In genomic region chr5:177309351-177310191, GRCh38 we compare ENCODE assay signal across 8 cellular contexts. TPM values are rescaled to one million over a fixed set of nuclear protein-coding genes. Genes with fewer than 3 reads are reported as not detected.
DNase-seq lines count a peak whose midpoint lies in the region; ATAC-seq, FAIRE-seq and TF ChIP-seq lines count a peak whose summit lies in the region.

No MANE protein-coding gene starts in this region.

- no peaks in the 10 kb centered on the region for H3K9me3 Mint-ChIP-seq in astrocyte (ENCODE audit: unreplicated experiment)

- no peak overlapping the region for H3K4me3 ChIP-seq in astrocyte (ENCODE audit: insufficient read depth, low read depth, low read length)

- peak; percentile 81 for TF ChIP-seq CTCF in astrocyte (IDR thresholded peaks at IDR 0.05; ENCODE audit: insufficient read depth, low read depth, low read length)

- no peaks in the 10 kb centered on the region for H3K9me3 ChIP-seq in astrocyte (ENCODE audit: insufficient read depth, low read depth, low read length)

- peaks cover 18% of the 10 kb centered on the region for H3K4me1 Mint-ChIP-seq in astrocyte (ENCODE audit: low read depth, unreplicated experiment)

- ATAC-seq in GM18498 (IDR thresholded peaks at IDR 0.05; ENCODE audit: unreplicated experiment), result no peak

- H3K27me3 ChIP-seq in astrocyte (ENCODE audit: insufficient read depth, low read length), result no peaks in the 10 kb centered on the region

- H3K27ac Mint-ChIP-seq in astrocyte (ENCODE audit: unreplicated experiment), result no peak overlapping the region

- H3K79me2 ChIP-seq in astrocyte (ENCODE audit: insufficient read depth, low read length), result peaks cover 39% of the 10 kb centered on the region

- no peak for FAIRE-seq in astrocyte (lab: Jason Lieb, UNC)

- DNase-seq in GF-D8 (lab: John Stamatoyannopoulos, UW) (peak; percentile 6), NAMALWA (ENCODE audit: low spot score) (peak; percentile 88), T-helper 2 cell (peak; percentile 36 to 78 (median 62)), astrocyte (ENCODE audit: low read depth) (peak; percentile 27), iPS-NIHi11 (ENCODE audit: low spot score) (peak; percentile 78), GOT3 (lab: John Stamatoyannopoulos, UW) (no peak)
- DNase-seq in stimulated activated CD4-positive, alpha-beta T cell treated with anti-CD3 and anti-CD28 coated beads, Interleukin-1b, Interleukin-23, amount 100 ng/mL, for 24 hours (ENCODE audit: low read depth in 4 of 4, low spot score in 1 of 4), result peak; percentile 47 to 66 (median 54)

- peaks cover 45% of the 10 kb centered on the region for H4K20me1 ChIP-seq in astrocyte (ENCODE audit: insufficient read depth, low read length)

- no peaks in the 10 kb centered on the region for H3K27me3 Mint-ChIP-seq in astrocyte (ENCODE audit: low read depth, unreplicated experiment)

- no peak overlapping the region for H3K9ac ChIP-seq in astrocyte (ENCODE audit: low read length)

- H3K36me3 ChIP-seq in astrocyte (ENCODE audit: insufficient read depth, low read length), result peaks cover 10% of the 10 kb centered on the region

- H3K4me2 ChIP-seq in astrocyte (ENCODE audit: low read length), result peak overlapping the region; percentile 97

- peaks cover 17% of the 10 kb centered on the region for H3K36me3 Mint-ChIP-seq in astrocyte (ENCODE audit: low read depth, unreplicated experiment)

- no peak overlapping the region for H2AFZ ChIP-seq in astrocyte (ENCODE audit: low read depth, low read length)

- H3K4me3 Mint-ChIP-seq in astrocyte (ENCODE audit: unreplicated experiment), result peak overlapping the region; percentile 54

- no peak overlapping the region for H3K27ac ChIP-seq in astrocyte (ENCODE audit: low read depth, low read length)

- H3K4me1 ChIP-seq in astrocyte (ENCODE audit: insufficient read depth, low read length), result peaks cover 31% of the 10 kb centered on the region

RNA-seq across cellular contexts. Expression of gene MXD3, which starts 2.1 kb away (rescaled TPM):
- total RNA-seq in astrocyte, result 2.3 and 2.8 TPM in 2 replicates

RNA-seq across cellular contexts. Expression of gene PRELID1, which starts 6.0 kb away (rescaled TPM):
- total RNA-seq in astrocyte, result 178 and 196 TPM in 2 replicates

RNA-seq across cellular contexts. Expression of gene RAB24, which starts 6.1 kb away (rescaled TPM):
- 31.7 and 36.4 TPM in 2 replicates for total RNA-seq in astrocyte

RNA-seq across cellular contexts. Expression of gene LMAN2, which starts 41.9 kb away (rescaled TPM):
- total RNA-seq in astrocyte, result 103 and 106 TPM in 2 replicates

RNA-seq across cellular contexts. Expression of gene RGS14, which starts 48.2 kb away (rescaled TPM):
- 7.8 and 11.3 TPM in 2 replicates for total RNA-seq in astrocyte
